Comparison of ENCODE assay signal across 8 cellular contexts in genomic region chrX:67546496-67547423, GRCh38. TPM values are rescaled to one million over a fixed set of nuclear protein-coding genes. Genes with fewer than 3 reads are reported as not detected.
A peak's percentile ranks its signal among the peaks of the same experiment; 100 is the strongest.
DNase-seq lines count a peak whose midpoint lies in the region; ATAC-seq and TF ChIP-seq lines count a peak whose summit lies in the region.

No MANE protein-coding gene starts in this region.

- H3K27ac ChIP-seq in ACC112 (ENCODE audit: low read depth, low read length) = peak overlapping the region; percentile 26

- no peaks in the 10 kb centered on the region for H3K36me3 Mint-ChIP-seq in neural crest cell (ENCODE audit: low read depth)

- peak overlapping the region; percentile 92 for H3K4me3 Mint-ChIP-seq in neural crest cell

- peak; percentile 52 for DNase-seq in KBM-7
- no peak for DNase-seq in fibroblast of mammary gland (ENCODE audit: low read depth)
- no peak for DNase-seq in neural crest cell (ENCODE audit: low read depth, low spot score)
- no peak for DNase-seq in cortex of kidney (lab: John Stamatoyannopoulos, UW)

- no peaks in the 10 kb centered on the region for H3K27me3 ChIP-seq in ACC112 (ENCODE audit: insufficient read depth, low read length)

- in situ Hi-C loops in KBM-7 (cut with MboI; ENCODE audit: low pct_unique_long_range_greater_than_20kb, low sequenced_read_pairs) = no loop called here

- peaks cover 6% of the 10 kb centered on the region for H3K27me3 Mint-ChIP-seq in neural crest cell (ENCODE audit: low read depth)

- no peaks in the 10 kb centered on the region for H3K4me1 ChIP-seq in ACC112 (ENCODE audit: control insufficient read depth, insufficient read depth, low read length, unreplicated experiment)

- H3K4me3 ChIP-seq in ACC112 (ENCODE audit: low read depth, low read length) = peak overlapping the region; percentile 74
- H3K4me3 ChIP-seq in fibroblast of mammary gland (ENCODE audit: control insufficient read depth, low read depth, low read length) = peak overlapping the region; percentile 64

- peaks cover 34% of the 10 kb centered on the region for H3K79me2 ChIP-seq in ACC112 (ENCODE audit: control insufficient read depth, insufficient read depth, low read length, unreplicated experiment)

- ATAC-seq in HG03095 (IDR thresholded peaks at IDR 0.05; ENCODE audit: unreplicated experiment) = no peak
- no peak for ATAC-seq in GM19463 (IDR thresholded peaks at IDR 0.05; ENCODE audit: unreplicated experiment)
- ATAC-seq in HG02588 (IDR thresholded peaks at IDR 0.05; ENCODE audit: unreplicated experiment) = no peak

- H3K9me3 Mint-ChIP-seq in neural crest cell = no peaks in the 10 kb centered on the region

- H3K27ac Mint-ChIP-seq in neural crest cell (ENCODE audit: unreplicated experiment) = peak overlapping the region; percentile 52

- TF ChIP-seq CTCF in fibroblast of mammary gland (conservative IDR thresholded peaks at IDR 0.05; ENCODE audit: control insufficient read depth, insufficient read depth, low read depth, low read length) (no peak), neural crest cell (conservative IDR thresholded peaks at IDR 0.05) (no peak)

- H3K36me3 ChIP-seq in ACC112 (ENCODE audit: insufficient read depth, low read length) = no peaks in the 10 kb centered on the region

- H3K4me1 Mint-ChIP-seq in neural crest cell = peaks cover 26% of the 10 kb centered on the region

- peak overlapping the region; percentile 68 for H2AFZ ChIP-seq in ACC112 (ENCODE audit: low read length, unreplicated experiment)

RNA-seq across cellular contexts. Expression of gene AR, which starts 2.9 kb away (rescaled TPM):
- total RNA-seq in neural crest cell = 6.3 and 7.9 TPM in 2 replicates
